ENCODE assay signal across 20 cellular contexts in genomic region chr2:206856474-206856873, GRCh38.
DNase-seq lines count a peak whose midpoint lies in the region; ATAC-seq, FAIRE-seq and TF ChIP-seq lines count a peak whose summit lies in the region.
"Had no signal": no experiment of that assay in that cellular context is flagged by ENCODE, and none has a peak within 500 bp of the region (broad histone marks: within the 10 kb centered on the region; RNA-seq: fewer than 3 reads in every experiment).

No MANE protein-coding gene starts in this region.

- H3F3A ChIP-seq in SK-N-SH (replicated peaks; ENCODE audit: insufficient read depth): no peaks in the 10 kb centered on the region

- H2AFZ ChIP-seq in SK-N-SH (ENCODE audit: low read depth) (no peak overlapping the region), fibroblast of lung (ENCODE audit: low read length) (no peak overlapping the region)

- no peak for TF ChIP-seq RAD21 in SK-N-SH (IDR thresholded peaks at IDR 0.05; ENCODE audit: low read length)

- CTCF ChIA-PET in SK-N-SH (lab: Yijun Ruan, JAX): no interaction called here
- CTCF ChIA-PET in CD4-positive, alpha-beta T cell (lab: Charles Lee): no interaction called here

- H3K27me3 ChIP-seq in SK-N-SH (ENCODE audit: insufficient read depth) (no peaks in the 10 kb centered on the region), fibroblast of lung (ENCODE audit: control insufficient read depth, insufficient read depth, low read length) (no peaks in the 10 kb centered on the region)
- H3K27me3 ChIP-seq in CD4-positive, alpha-beta T cell (ENCODE audit: control insufficient read depth, insufficient read depth, low read length): no peaks in the 10 kb centered on the region
- H3K27me3 ChIP-seq: BLaER1 treated with 17β-estradiol and CSF1 and Interleukin-3, amounts not matched to agents 10 nM and 100 nM; gastrocnemius medialis; spleen; tibial nerve had no signal

- intact Hi-C loops in CD4-positive, alpha-beta T cell (cut with DNase I, micrococcal nuclease): no loop called here

- no peak for FAIRE-seq in GM12891 (lab: Jason Lieb, UNC)

- no peaks in the 10 kb centered on the region for H3K79me2 ChIP-seq in SK-N-SH (ENCODE audit: insufficient read depth)
- H3K79me2 ChIP-seq in fibroblast of lung (ENCODE audit: control insufficient read depth, insufficient read depth, low read length): no peaks in the 10 kb centered on the region

- no peaks in the 10 kb centered on the region for H3K9me2 ChIP-seq in SK-N-SH

- H4K20me1 ChIP-seq in SK-N-SH (ENCODE audit: insufficient read depth) (no peaks in the 10 kb centered on the region), fibroblast of lung (ENCODE audit: control insufficient read depth, extremely low read depth, insufficient read depth, low read length) (no peaks in the 10 kb centered on the region)
- H4K20me1 ChIP-seq: BLaER1 treated with 17β-estradiol and CSF1 and Interleukin-3, amounts not matched to agents 10 nM and 100 nM had no signal

- H3K4me3 ChIP-seq in SK-N-SH (ENCODE audit: low read depth in 2 of 2, low read length in 1 of 2): no peak overlapping the region
- H3K4me3 ChIP-seq in fibroblast of lung (replicated peaks in 1 of 4; ENCODE audit: control extremely low read depth in 1 of 4, insufficient read depth in 1 of 4, low read depth in 3 of 4, low read length in 4 of 4): no peak overlapping the region
- H3K4me3 ChIP-seq: BLaER1 treated with 17β-estradiol and CSF1 and Interleukin-3, amounts not matched to agents 10 nM and 100 nM; gastrocnemius medialis; HAP-1; spleen; tibial nerve had no signal

- no peaks in the 10 kb centered on the region for H3K36me3 Mint-ChIP-seq in CD4-positive, alpha-beta T cell (ENCODE audit: low read depth)
- H3K36me3 Mint-ChIP-seq: activated naive CD4-positive, alpha-beta T cell treated with anti-CD3 and anti-CD28 coated beads, Interleukin-2, amount 50 U/mL, for 24 hours had no signal

- peaks cover 0 to 2% of the 10 kb centered on the region in 2 experiments; a peak in 1 of 4 replicates for H3K4me1 ChIP-seq in SK-N-SH (ENCODE audit: control insufficient read depth in 1 of 2, insufficient read depth in 2 of 2, low read depth in 1 of 2, low read length in 1 of 2)
- H3K4me1 ChIP-seq in fibroblast of lung (ENCODE audit: control insufficient read depth, extremely low read depth, insufficient read depth, low read length): no peaks in the 10 kb centered on the region
- H3K4me1 ChIP-seq: gastrocnemius medialis, HAP-1, spleen had no signal

- H3K9me3 ChIP-seq in SK-N-SH: no peaks in the 10 kb centered on the region
- no peaks in the 10 kb centered on the region for H3K9me3 ChIP-seq in fibroblast of lung (ENCODE audit: control insufficient read depth, insufficient read depth, low read depth, low read length)
- no peaks in the 10 kb centered on the region for H3K9me3 ChIP-seq in CD4-positive, alpha-beta T cell (ENCODE audit: control insufficient read depth, low read length)
- H3K9me3 ChIP-seq: BLaER1 treated with 17β-estradiol and CSF1 and Interleukin-3, amounts not matched to agents 10 nM and 100 nM; gastrocnemius medialis; HAP-1; spleen; tibial nerve had no signal

- H3K9ac ChIP-seq in SK-N-SH (no peak overlapping the region), fibroblast of lung (ENCODE audit: insufficient read depth, low read length) (no peak overlapping the region)
- H3K9ac ChIP-seq: BLaER1 treated with 17β-estradiol and CSF1 and Interleukin-3, amounts not matched to agents 10 nM and 100 nM had no signal

- no peaks in the 10 kb centered on the region for H3K9me3 Mint-ChIP-seq in CD4-positive, alpha-beta T cell
- H3K9me3 Mint-ChIP-seq: activated naive CD4-positive, alpha-beta T cell treated with anti-CD3 and anti-CD28 coated beads, Interleukin-2, amount 50 U/mL, for 24 hours had no signal

- ATAC-seq in GM19455 (IDR thresholded peaks at IDR 0.05; ENCODE audit: unreplicated experiment): no peak
- no peak for ATAC-seq in activated CD4-positive, CD25-positive, alpha-beta regulatory T cell treated with anti-CD3 and anti-CD28 coated beads, Interleukin-2, amount 50 U/mL, for 24 hours
- no peak for ATAC-seq in CD4-positive, alpha-beta T cell (ENCODE audit: poor library complexity)
- ATAC-seq: gastrocnemius medialis, Panc1 had no signal

- H3K27ac ChIP-seq in SK-N-SH (ENCODE audit: low read depth in 2 of 2, low read length in 1 of 2) (peak overlapping the region in 1 of 2 experiments; percentile 30; a peak in 1 of 4 replicates), fibroblast of lung (ENCODE audit: insufficient read depth, low read length) (no peak overlapping the region)
- no peak overlapping the region for H3K27ac ChIP-seq in CD4-positive, alpha-beta T cell (ENCODE audit: low read depth, low read length)
- H3K27ac ChIP-seq: BLaER1 treated with 17β-estradiol and CSF1 and Interleukin-3, amounts not matched to agents 10 nM and 100 nM; gastrocnemius medialis; spleen; tibial nerve had no signal

- TF ChIP-seq CTCF in SK-N-SH (IDR thresholded peaks at IDR 0.05): no peak
- no peak for TF ChIP-seq CTCF in fibroblast of lung (conservative IDR thresholded peaks at IDR 0.05 in 1 of 2, IDR thresholded peaks at IDR 0.05 in 1 of 2; ENCODE audit: low read depth in 1 of 2, low read length in 2 of 2)
- no peak for TF ChIP-seq CTCF in CD4-positive, alpha-beta T cell (IDR thresholded peaks at IDR 0.05)

- POLR2A ChIA-PET in SK-N-SH (lab: Yijun Ruan, JAX): no interaction called here
- POLR2A ChIA-PET in CD4-positive, alpha-beta T cell (lab: Charles Lee): no interaction called here

- H3K4me2 ChIP-seq in SK-N-SH: 0 out of 2 replicates have a peak overlapping the region, but pooled peaks have one; percentile 15
- no peak overlapping the region for H3K4me2 ChIP-seq in fibroblast of lung (ENCODE audit: extremely low read depth, insufficient read depth, low read length)
- H3K4me2 ChIP-seq: BLaER1 treated with 17β-estradiol and CSF1 and Interleukin-3, amounts not matched to agents 10 nM and 100 nM had no signal

- no peak for TF ChIP-seq EP300 in SK-N-SH (IDR thresholded peaks at IDR 0.05; ENCODE audit: borderline replicate concordance in 1 of 2, low read depth in 1 of 2, low read length in 1 of 2)

- no peak overlapping the region for H3K4me3 Mint-ChIP-seq in CD4-positive, alpha-beta T cell
- H3K4me3 Mint-ChIP-seq: activated naive CD4-positive, alpha-beta T cell treated with anti-CD3 and anti-CD28 coated beads, Interleukin-2, amount 50 U/mL, for 24 hours had no signal

- TF ChIP-seq POLR2A in GM12891 (IDR thresholded peaks at IDR 0.05; ENCODE audit: low read depth, low read length): no peak

- no peak overlapping the region for H3K27ac Mint-ChIP-seq in CD4-positive, alpha-beta T cell
- H3K27ac Mint-ChIP-seq: activated naive CD4-positive, alpha-beta T cell treated with anti-CD3 and anti-CD28 coated beads, Interleukin-2, amount 50 U/mL, for 24 hours had no signal

- H3K27me3 Mint-ChIP-seq in CD4-positive, alpha-beta T cell: no peaks in the 10 kb centered on the region
- H3K27me3 Mint-ChIP-seq: activated naive CD4-positive, alpha-beta T cell treated with anti-CD3 and anti-CD28 coated beads, Interleukin-2, amount 50 U/mL, for 24 hours had no signal

- DNase-seq in GM04503 (ENCODE audit: low read depth): peak; percentile 11
- DNase-seq in SK-N-SH: no peak
- DNase-seq in fibroblast of lung (ENCODE audit: low read depth in 2 of 2): peak; percentile 17 to 54
- DNase-seq in renal cortical epithelial cell (ENCODE audit: low read depth): peak; percentile 18
- DNase-seq in GM12891 (ENCODE audit: insufficient read length, low spot score): no peak
- DNase-seq in CD4-positive, alpha-beta T cell: no peak
- DNase-seq: effector memory CD4-positive, alpha-beta T cell; gastrocnemius medialis; Karpas-422; NCI-H1417 treated with DMSO at 0.1 percent for 48 hours; NCI-H2171; posterior cingulate gyrus; spleen had no signal

- H3K4me1 Mint-ChIP-seq in CD4-positive, alpha-beta T cell (ENCODE audit: low read depth): peaks cover 23% of the 10 kb centered on the region

- H3K36me3 ChIP-seq in SK-N-SH (replicated peaks in 1 of 2; ENCODE audit: control insufficient read depth in 1 of 2, insufficient read depth in 2 of 2, low read length in 1 of 2) (no peaks in the 10 kb centered on the region), fibroblast of lung (ENCODE audit: control insufficient read depth, insufficient read depth, low read length) (no peaks in the 10 kb centered on the region)
- H3K36me3 ChIP-seq: BLaER1 treated with 17β-estradiol and CSF1 and Interleukin-3, amounts not matched to agents 10 nM and 100 nM; gastrocnemius medialis; HAP-1; spleen; tibial nerve had no signal

TF ChIP-seq in SK-N-SH, 30 proteins besides CTCF, POLR2A, EP300 and RAD21 (continues in another document):
- TF ChIP-seq USF1 (IDR thresholded peaks at IDR 0.05; ENCODE audit: borderline replicate concordance, low read depth): no peak
- TF ChIP-seq FOXM1 (IDR thresholded peaks at IDR 0.05; ENCODE audit: low read depth): no peak
- TF ChIP-seq TCF12 (IDR thresholded peaks at IDR 0.05): no peak

TF ChIP-seq in GM12891, 5 proteins besides CTCF, POLR2A, EP300 and RAD21:
- TF ChIP-seq POU2F2 (IDR thresholded peaks at IDR 0.05; ENCODE audit: low read depth, low read length) (no peak), SPI1 (IDR thresholded peaks at IDR 0.05; ENCODE audit: low read depth, low read length) (no peak), PAX5 (IDR thresholded peaks at IDR 0.05; ENCODE audit: insufficient read depth, low read length, severe bottlenecking) (no peak), POLR2AphosphoS5 (IDR thresholded peaks at IDR 0.05; ENCODE audit: low read depth, low read length) (no peak), TAF1 (IDR thresholded peaks at IDR 0.05; ENCODE audit: low read depth, low read length) (no peak)

Comparison
In these comparisons a context has a peak if more than half of its experiments do, and no peak if none do; other contexts are left out.
1. DNase-seq: peak in GM04503 (single experiment), fibroblast of lung (2 of 2) and renal cortical epithelial cell (single experiment); none in SK-N-SH (single experiment), GM12891 (single experiment) and CD4-positive, alpha-beta T cell (0 of 10).